5 cellular contexts compared by ENCODE assay signal in genomic region chr6:40780626-40781025, GRCh38.
"Had no signal": no experiment of that assay in that cellular context is flagged by ENCODE, and none has a peak within 500 bp of the region (broad histone marks: within the 10 kb centered on the region; RNA-seq: fewer than 3 reads in every experiment).

No MANE protein-coding gene starts in this region.

- DNase-seq: IMR-90, KBM-7 had no signal

- H3K27ac ChIP-seq: HL-60 had no signal

- H3K4me3 ChIP-seq: K562 had no signal

- ATAC-seq: HepG2, K562 had no signal
